Comparison of ENCODE assay signal across 1 cellular context in genomic region chr3:171956372-171957104, GRCh38.
A peak's percentile ranks its signal among the peaks of the same experiment; 100 is the strongest.
TF ChIP-seq lines count a peak whose summit lies in the region.

No MANE protein-coding gene starts in this region.

TF ChIP-seq in K562, 482 proteins besides CTCF, POLR2A, EP300 and RAD21 (continued from another document and continues in another):
- TF ChIP-seq MNT (conservative IDR thresholded peaks at IDR 0.05) (peak; percentile 28 to 62; a peak in 1 of 4 replicates), BCOR (IDR thresholded peaks at IDR 0.05) (no peak), CBFA2T3 (IDR thresholded peaks at IDR 0.05) (peak; percentile 87), ZNF830 (CRISPR knock-in tag; IDR thresholded peaks at IDR 0.05) (no peak), HES1 (IDR thresholded peaks at IDR 0.05; ENCODE audit: low read depth) (0 out of 2 replicates have a peak, but pooled peaks have one; percentile 25), ZNF592 (IDR thresholded peaks at IDR 0.05) (peak; percentile 49; the same call in 1 of the 2 replicates), ZNF316 (IDR thresholded peaks at IDR 0.05) (no peak), SAP30 (IDR thresholded peaks at IDR 0.05; ENCODE audit: borderline replicate concordance, insufficient read depth, low read depth, low read length, poor library complexity, severe bottlenecking) (no peak), TRIM24 (IDR thresholded peaks at IDR 0.05) (peak; percentile 80 to 85), SOX6 (IDR thresholded peaks at IDR 0.05) (peak; percentile 64), SMARCA4 (IDR thresholded peaks at IDR 0.05) (peak; percentile 86), STAT6 (CRISPR knock-in tag; IDR thresholded peaks at IDR 0.05) (no peak), KLF1 (tag; IDR thresholded peaks at IDR 0.05) (no peak), PTRF (tag; IDR thresholded peaks at IDR 0.05) (no peak), RUNX1 (IDR thresholded peaks at IDR 0.05; ENCODE audit: low read depth) (no peak), ZNF57 (CRISPR knock-in tag; IDR thresholded peaks at IDR 0.05) (no peak), ZBTB49 (CRISPR knock-in tag; IDR thresholded peaks at IDR 0.05; ENCODE audit: borderline replicate concordance) (no peak), ZNF431 (CRISPR knock-in tag; IDR thresholded peaks at IDR 0.05) (0 out of 2 replicates have a peak, but pooled peaks have one; percentile 20), KDM1A (IDR thresholded peaks at IDR 0.05) (peak; percentile 69 to 78; a peak in 3 of 4 replicates), CEBPZ (IDR thresholded peaks at IDR 0.05; ENCODE audit: borderline replicate concordance, low read depth, low read length) (no peak), NCOA4 (IDR thresholded peaks at IDR 0.05; ENCODE audit: partially characterized antibody) (no peak), CTCFL (IDR thresholded peaks at IDR 0.05; ENCODE audit: borderline replicate concordance, insufficient read depth, low read depth, low read length, poor library complexity, severe bottlenecking) (no peak), KAT8 (IDR thresholded peaks at IDR 0.05; ENCODE audit: low read depth) (no peak), USF2 (CRISPR knock-in tag; IDR thresholded peaks at IDR 0.05) (no peak), ZNF644 (tag; IDR thresholded peaks at IDR 0.05; ENCODE audit: low read depth) (no peak), FOXP1 (CRISPR knock-in tag; IDR thresholded peaks at IDR 0.05) (peak; percentile 76; the same call in 1 of the 2 replicates), IRF2 (CRISPR knock-in tag; IDR thresholded peaks at IDR 0.05) (no peak), ZBTB26 (CRISPR knock-in tag; IDR thresholded peaks at IDR 0.05) (no peak), POLR2H (tag; IDR thresholded peaks at IDR 0.05; ENCODE audit: low read depth) (no peak), HDAC6 (IDR thresholded peaks at IDR 0.05; ENCODE audit: low read depth, low read length) (no peak), NFATC3 (IDR thresholded peaks at IDR 0.05) (no peak), RFX1 (IDR thresholded peaks at IDR 0.05) (0 out of 2 replicates have a peak, but pooled peaks have one; percentile 21), ZBTB11 (CRISPR knock-in tag; IDR thresholded peaks at IDR 0.05) (peak in 1 of 3 experiments; percentile 47; a peak in 1 of 6 replicates), ZNF140 (CRISPR knock-in tag; IDR thresholded peaks at IDR 0.05) (no peak), ZFX (CRISPR knock-in tag; IDR thresholded peaks at IDR 0.05) (peak; percentile 81), ZNF165 (CRISPR knock-in tag; IDR thresholded peaks at IDR 0.05; ENCODE audit: borderline replicate concordance) (no peak), ATF7 (IDR thresholded peaks at IDR 0.05) (peak; percentile 39; the same call in 1 of the 2 replicates)
